10 cellular contexts compared by ENCODE assay signal in the genomic region with DNA sequence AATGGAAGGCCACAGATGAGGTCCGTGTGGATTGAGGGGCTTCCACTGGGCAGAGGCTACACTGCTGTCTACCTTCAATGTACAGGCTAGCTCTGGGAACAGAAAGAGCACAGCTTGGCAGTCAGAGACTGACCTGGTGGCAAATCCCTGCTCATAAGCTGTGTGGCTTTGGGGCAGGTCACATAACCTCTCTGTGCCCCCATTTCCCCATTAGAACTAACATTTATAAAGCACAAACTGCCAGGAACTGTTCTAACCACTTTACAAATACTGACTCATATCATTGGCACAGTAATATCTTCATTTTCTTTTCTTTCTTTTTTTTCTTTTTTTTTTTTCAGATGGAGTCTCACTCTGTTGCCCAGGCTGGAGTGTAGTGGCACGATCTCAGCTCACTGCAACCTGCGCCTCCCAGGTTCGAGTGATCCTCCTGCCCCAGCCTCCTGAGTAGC. TPM values are rescaled to one million over a fixed set of nuclear protein-coding genes. Genes with fewer than 3 reads are reported as not detected.
DNase-seq lines count a peak whose midpoint lies in the region; ATAC-seq lines count a peak whose summit lies in the region.
"Had no signal": no experiment of that assay in that cellular context is flagged by ENCODE, and none has a peak within 500 bp of the region (broad histone marks: within the 10 kb centered on the region; RNA-seq: fewer than 3 reads in every experiment).

No MANE protein-coding gene starts in this region.

- no peak overlapping the region for H2BK120ac ChIP-seq in mesenchymal stem cell (ENCODE audit: low read depth, low read length)

- peak overlapping the region; percentile 100 for H3K9ac ChIP-seq in mesenchymal stem cell (ENCODE audit: low read length)
- H3K9ac ChIP-seq: parathyroid adenoma had no signal

- H3K36me3 ChIP-seq in mesenchymal stem cell (ENCODE audit: control insufficient read depth in 1 of 2, insufficient read depth in 2 of 2, low read depth in 1 of 2, low read length in 2 of 2): peaks cover 42 to 54% of the 10 kb centered on the region in 2 experiments
- H3K36me3 ChIP-seq: uterus had no signal

- H3K27me3 Mint-ChIP-seq in activated T-cell treated with anti-CD3 and anti-CD28 coated beads, Interleukin-2, amount 50 U/mL, for 24 hours: no peaks in the 10 kb centered on the region
- no peaks in the 10 kb centered on the region for H3K27me3 Mint-ChIP-seq in T-helper 2 cell treated with Interferon-gamma antibody and Interleukin-4, amounts not matched to agents 5 μg/mL and 100 μg/mL, for 36 hours (ENCODE audit: low read depth)

- H3K18ac ChIP-seq in mesenchymal stem cell (ENCODE audit: low read depth in 1 of 2, low read length in 2 of 2): no peak overlapping the region

- H2AFZ ChIP-seq in mesenchymal stem cell (ENCODE audit: low read depth, low read length): no peak overlapping the region
- H2AFZ ChIP-seq: parathyroid adenoma had no signal

- H3K14ac ChIP-seq in mesenchymal stem cell (ENCODE audit: low read length in 2 of 2): no peak overlapping the region

- DNase-seq in activated T-cell treated with anti-CD3 and anti-CD28 coated beads, Interleukin-2, amount 50 U/mL, for 24 hours: no peak
- DNase-seq in activated T-cell treated with anti-CD3 and anti-CD28 coated beads, Interleukin-2, amount 50 U/mL, for 48 hours: no peak
- DNase-seq in T-helper 2 cell treated with Interferon-gamma antibody and Interleukin-4, amounts not matched to agents 5 μg/mL and 100 μg/mL, for 36 hours (ENCODE audit: low spot score): no peak
- no peak for DNase-seq in mesenchymal stem cell
- DNase-seq: cerebellar nuclear complex, erythroblast had no signal

- H3K79me1 ChIP-seq in mesenchymal stem cell (replicated peaks; ENCODE audit: low read length, poor library complexity, severe bottlenecking): peaks cover 2% of the 10 kb centered on the region

- H4K91ac ChIP-seq in mesenchymal stem cell (ENCODE audit: low read length): no peak overlapping the region

- ATAC-seq in HG03354 (IDR thresholded peaks at IDR 0.05; ENCODE audit: poor library complexity, severe bottlenecking, unreplicated experiment) (no peak), HG03025 (IDR thresholded peaks at IDR 0.05; ENCODE audit: low FRiP score, unreplicated experiment) (no peak)

- WGBS in mesenchymal stem cell: 86% methylated on average over 4 of the region's 4 CpGs

- peak overlapping the region; percentile 85 for H3K4me3 Mint-ChIP-seq in activated T-cell treated with anti-CD3 and anti-CD28 coated beads, Interleukin-2, amount 50 U/mL, for 24 hours
- peak overlapping the region; percentile 34 for H3K4me3 Mint-ChIP-seq in T-helper 2 cell treated with Interferon-gamma antibody and Interleukin-4, amounts not matched to agents 5 μg/mL and 100 μg/mL, for 36 hours

- no peaks in the 10 kb centered on the region for H3K9me3 Mint-ChIP-seq in activated T-cell treated with anti-CD3 and anti-CD28 coated beads, Interleukin-2, amount 50 U/mL, for 24 hours
- H3K9me3 Mint-ChIP-seq in T-helper 2 cell treated with Interferon-gamma antibody and Interleukin-4, amounts not matched to agents 5 μg/mL and 100 μg/mL, for 36 hours: no peaks in the 10 kb centered on the region

- no peaks in the 10 kb centered on the region for H3K27me3 ChIP-seq in mesenchymal stem cell (ENCODE audit: control insufficient read depth in 1 of 2, insufficient read depth in 1 of 2, low read length in 2 of 2)

- H3K4me2 ChIP-seq in mesenchymal stem cell (ENCODE audit: low read length, poor library complexity, severe bottlenecking): peak overlapping the region; percentile 46

- H3K4me1 ChIP-seq in mesenchymal stem cell (ENCODE audit: control insufficient read depth, insufficient read depth, low read depth, low read length): peaks cover 41% of the 10 kb centered on the region
- H3K4me1 ChIP-seq: parathyroid adenoma had no signal

- peak overlapping the region; percentile 45 for H4K8ac ChIP-seq in mesenchymal stem cell (ENCODE audit: low read length)

- H3K36me3 Mint-ChIP-seq in activated T-cell treated with anti-CD3 and anti-CD28 coated beads, Interleukin-2, amount 50 U/mL, for 24 hours (ENCODE audit: low read depth): peaks cover 64% of the 10 kb centered on the region
- peaks cover 4% of the 10 kb centered on the region for H3K36me3 Mint-ChIP-seq in T-helper 2 cell treated with Interferon-gamma antibody and Interleukin-4, amounts not matched to agents 5 μg/mL and 100 μg/mL, for 36 hours (ENCODE audit: low read depth)

- H3K4me1 Mint-ChIP-seq in activated T-cell treated with anti-CD3 and anti-CD28 coated beads, Interleukin-2, amount 50 U/mL, for 24 hours (ENCODE audit: low read depth): peaks cover 70% of the 10 kb centered on the region
- peaks cover 38% of the 10 kb centered on the region for H3K4me1 Mint-ChIP-seq in T-helper 2 cell treated with Interferon-gamma antibody and Interleukin-4, amounts not matched to agents 5 μg/mL and 100 μg/mL, for 36 hours (ENCODE audit: low read depth)

- H3K23ac ChIP-seq in mesenchymal stem cell (ENCODE audit: low read length in 2 of 2): peak overlapping the region in 1 of 2 experiments; percentile 95

- H3K9me3 ChIP-seq in mesenchymal stem cell (ENCODE audit: control insufficient read depth, low read length): no peaks in the 10 kb centered on the region
- H3K9me3 ChIP-seq: uterus had no signal

- peak overlapping the region in 1 of 2 experiments; percentile 20 for H2BK12ac ChIP-seq in mesenchymal stem cell (ENCODE audit: low read length in 2 of 2)

- H3K4me3 ChIP-seq in mesenchymal stem cell (ENCODE audit: insufficient read depth in 1 of 2, low read depth in 1 of 2, low read length in 2 of 2): peak overlapping the region in 1 of 2 experiments; percentile 98
- H3K4me3 ChIP-seq: uterus had no signal

- H3K27ac Mint-ChIP-seq in activated T-cell treated with anti-CD3 and anti-CD28 coated beads, Interleukin-2, amount 50 U/mL, for 24 hours: peak overlapping the region; percentile 90
- H3K27ac Mint-ChIP-seq in T-helper 2 cell treated with Interferon-gamma antibody and Interleukin-4, amounts not matched to agents 5 μg/mL and 100 μg/mL, for 36 hours: no peak overlapping the region

- no peak overlapping the region for H3K4ac ChIP-seq in mesenchymal stem cell (ENCODE audit: low read depth in 1 of 2, low read length in 2 of 2)

- H2BK15ac ChIP-seq in mesenchymal stem cell (ENCODE audit: low read depth, poor library complexity, severe bottlenecking): no peak overlapping the region

- H3K27ac ChIP-seq in mesenchymal stem cell (ENCODE audit: low read length, poor library complexity, severe bottlenecking): peak overlapping the region; percentile 11
- H3K27ac ChIP-seq: parathyroid adenoma, uterus had no signal

- no peak overlapping the region for H2BK5ac ChIP-seq in mesenchymal stem cell (ENCODE audit: low read depth, low read length, poor library complexity, severe bottlenecking)

- H2AK5ac ChIP-seq in mesenchymal stem cell (ENCODE audit: low read length, severe bottlenecking): peak overlapping the region; percentile 43

RNA-seq across cellular contexts. Expression of gene FOSL1, which starts 3.1 kb away (rescaled TPM):
- 40.2 TPM for polyA plus RNA-seq in mesenchymal stem cell (2013, experiment 1 of 2)
- 38.9 TPM for polyA plus RNA-seq in mesenchymal stem cell (2013, experiment 2 of 2)

RNA-seq across cellular contexts. Expression of gene CCDC85B, which starts 6.6 kb away (rescaled TPM):
- 16.4 TPM for polyA plus RNA-seq in mesenchymal stem cell (2013, experiment 1 of 2)
- polyA plus RNA-seq in mesenchymal stem cell (2013, experiment 2 of 2): 16.3 TPM

RNA-seq across cellular contexts. Expression of gene FIBP, which starts 8.8 kb away (rescaled TPM):
- polyA plus RNA-seq in mesenchymal stem cell (2013, experiment 1 of 2): 105 TPM
- 106 TPM for polyA plus RNA-seq in mesenchymal stem cell (2013, experiment 2 of 2)

RNA-seq across cellular contexts. Expression of gene CTSW, which starts 17.4 kb away (rescaled TPM):
- polyA plus RNA-seq in mesenchymal stem cell (2013, experiment 1 of 2): 0.11 TPM
- polyA plus RNA-seq in mesenchymal stem cell (2013, experiment 2 of 2): not detected

RNA-seq across cellular contexts. Expression of gene C11orf68, which starts 21.8 kb away (rescaled TPM):
- polyA plus RNA-seq in mesenchymal stem cell (2013, experiment 1 of 2): 38.9 TPM
- 38.2 TPM for polyA plus RNA-seq in mesenchymal stem cell (2013, experiment 2 of 2)
